Comparison of ENCODE assay signal across 8 cellular contexts in the genomic region with DNA sequence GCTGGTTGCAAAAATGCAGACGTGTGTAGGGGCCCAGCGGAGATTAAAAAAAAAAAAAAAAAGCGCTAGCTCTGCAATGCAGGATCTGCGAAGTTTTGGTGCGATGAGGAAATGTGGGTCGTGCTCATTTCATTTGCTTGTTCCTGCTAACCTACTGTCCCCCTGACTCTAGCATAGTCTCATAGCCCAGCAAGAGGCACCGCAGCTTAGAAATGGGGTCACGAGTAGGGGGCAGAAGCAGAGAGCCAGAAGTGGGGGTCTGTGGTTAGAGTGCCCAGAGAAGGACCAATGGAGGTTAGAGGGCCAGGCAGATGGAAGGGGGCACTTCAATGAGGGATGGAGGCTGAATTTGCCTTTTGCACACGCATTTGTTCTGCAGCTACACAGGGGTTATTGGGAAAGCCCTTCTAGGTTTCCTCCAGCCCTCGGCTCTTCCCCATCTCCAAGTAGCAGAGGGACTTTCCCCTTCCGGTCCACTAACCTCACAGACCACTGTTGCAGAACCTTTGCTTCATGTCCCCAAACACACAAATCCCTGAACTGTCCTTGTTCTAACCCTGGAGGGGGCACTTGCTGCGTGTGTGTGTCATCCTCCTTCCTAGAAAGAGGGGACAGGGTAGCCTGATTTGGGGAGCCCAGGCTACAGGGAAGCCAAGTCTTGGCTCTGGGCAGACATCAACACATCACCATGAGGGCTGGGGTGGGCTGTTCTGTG. TPM values are rescaled to one million over a fixed set of nuclear protein-coding genes. Genes with fewer than 3 reads are reported as not detected.
A peak's percentile ranks its signal among the peaks of the same experiment; 100 is the strongest.
DNase-seq lines count a peak whose midpoint lies in the region; ATAC-seq and TF ChIP-seq lines count a peak whose summit lies in the region.

No MANE protein-coding gene starts in this region.

- H3K9me3 Mint-ChIP-seq in HFFc6, result no peaks in the 10 kb centered on the region
- no peaks in the 10 kb centered on the region for H3K9me3 Mint-ChIP-seq in activated CD8-positive, alpha-beta T cell treated with anti-CD3 and anti-CD28 coated beads, Interleukin-2, amount 10 ng/mL, durations not matched to agents 7 days and 5 days (ENCODE audit: insufficient read depth)
- H3K9me3 Mint-ChIP-seq in immature natural killer cell, result no peaks in the 10 kb centered on the region
- no peaks in the 10 kb centered on the region for H3K9me3 Mint-ChIP-seq in stimulated activated naive B cell treated with anti-CD40 and anti-IgM and Interleukin-4, amounts not matched to agents 10 μg/mL and 1 μg/mL and 100 μg/mL, for 72 hours

- CTCF ChIA-PET in activated CD8-positive, alpha-beta T cell treated with anti-CD3 and anti-CD28 coated beads, Interleukin-2, amount 10 ng/mL, durations not matched to agents 7 days and 5 days (lab: Charles Lee), result interaction anchor here (0.7 to 2.9 kb wide), 5 partner anchors 32 to 80 kb away, joined by 3 to 15 read pairs (median 3); a partner anchor contains a TSS

- H3K36me3 Mint-ChIP-seq in HFFc6 (ENCODE audit: low read depth) (no peaks in the 10 kb centered on the region), immature natural killer cell (no peaks in the 10 kb centered on the region)
- H3K36me3 Mint-ChIP-seq in activated CD8-positive, alpha-beta T cell treated with anti-CD3 and anti-CD28 coated beads, Interleukin-2, amount 10 ng/mL, durations not matched to agents 7 days and 5 days (ENCODE audit: low read depth), result no peaks in the 10 kb centered on the region
- H3K36me3 Mint-ChIP-seq in stimulated activated naive B cell treated with anti-CD40 and anti-IgM and Interleukin-4, amounts not matched to agents 10 μg/mL and 1 μg/mL and 100 μg/mL, for 72 hours, result no peaks in the 10 kb centered on the region

- H3K27me3 Mint-ChIP-seq in HFFc6 (ENCODE audit: insufficient read depth) (peaks cover 9% of the 10 kb centered on the region), immature natural killer cell (ENCODE audit: low read depth in 3 of 3) (peaks cover 13 to 14% (median 14%) of the 10 kb centered on the region in 3 donors)
- no peaks in the 10 kb centered on the region for H3K27me3 Mint-ChIP-seq in activated CD8-positive, alpha-beta T cell treated with anti-CD3 and anti-CD28 coated beads, Interleukin-2, amount 10 ng/mL, durations not matched to agents 7 days and 5 days (ENCODE audit: low read depth)
- no peaks in the 10 kb centered on the region for H3K27me3 Mint-ChIP-seq in stimulated activated naive B cell treated with anti-CD40 and anti-IgM and Interleukin-4, amounts not matched to agents 10 μg/mL and 1 μg/mL and 100 μg/mL, for 72 hours

- H3K4me1 Mint-ChIP-seq in HFFc6 (ENCODE audit: low read depth) (peaks cover 79% of the 10 kb centered on the region), immature natural killer cell (peaks cover 89 to 92% of the 10 kb centered on the region in 2 donors)
- H3K4me1 Mint-ChIP-seq in activated CD8-positive, alpha-beta T cell treated with anti-CD3 and anti-CD28 coated beads, Interleukin-2, amount 10 ng/mL, durations not matched to agents 7 days and 5 days (ENCODE audit: low read depth), result peaks cover 96% of the 10 kb centered on the region
- H3K4me1 Mint-ChIP-seq in stimulated activated naive B cell treated with anti-CD40 and anti-IgM and Interleukin-4, amounts not matched to agents 10 μg/mL and 1 μg/mL and 100 μg/mL, for 72 hours, result peaks cover 51 to 52% of the 10 kb centered on the region in 2 donors

- DNase-seq in HFFc6 (no peak), immature natural killer cell (peak; percentile 54 to 71 (median 62)), NCI-H1694 treated with DMSO at 0.1 percent for 48 hours (lab: John Stamatoyannopoulos, UW) (no peak), NCI-H446 treated with DMSO at 0.1 percent for 48 hours (lab: John Stamatoyannopoulos, UW) (no peak), NCI-H1048 (lab: John Stamatoyannopoulos, UW) (no peak)
- peak; percentile 27 for DNase-seq in activated CD8-positive, alpha-beta T cell treated with anti-CD3 and anti-CD28 coated beads, Interleukin-2, amount 10 ng/mL, durations not matched to agents 7 days and 5 days
- DNase-seq in stimulated activated naive B cell treated with anti-CD40 and anti-IgM and Interleukin-4, amounts not matched to agents 10 μg/mL and 1 μg/mL and 100 μg/mL, for 72 hours, result no peak

- H3K4me3 Mint-ChIP-seq in HFFc6, result peak overlapping the region; percentile 80
- peak overlapping the region; percentile 51 for H3K4me3 Mint-ChIP-seq in activated CD8-positive, alpha-beta T cell treated with anti-CD3 and anti-CD28 coated beads, Interleukin-2, amount 10 ng/mL, durations not matched to agents 7 days and 5 days
- peak overlapping the region; percentile 61 to 83 (median 78) for H3K4me3 Mint-ChIP-seq in immature natural killer cell
- H3K4me3 Mint-ChIP-seq in stimulated activated naive B cell treated with anti-CD40 and anti-IgM and Interleukin-4, amounts not matched to agents 10 μg/mL and 1 μg/mL and 100 μg/mL, for 72 hours, result peak overlapping the region; percentile 73 to 75

- no peak for TF ChIP-seq CTCF in HFFc6 (IDR thresholded peaks at IDR 0.05)

- H3K27ac Mint-ChIP-seq in HFFc6 (peak overlapping the region; percentile 99), immature natural killer cell (peak overlapping the region; percentile 96 to 99 (median 98))
- H3K27ac Mint-ChIP-seq in activated CD8-positive, alpha-beta T cell treated with anti-CD3 and anti-CD28 coated beads, Interleukin-2, amount 10 ng/mL, durations not matched to agents 7 days and 5 days, result peak overlapping the region; percentile 87
- peak overlapping the region; percentile 93 for H3K27ac Mint-ChIP-seq in stimulated activated naive B cell treated with anti-CD40 and anti-IgM and Interleukin-4, amounts not matched to agents 10 μg/mL and 1 μg/mL and 100 μg/mL, for 72 hours

- ATAC-seq in activated CD8-positive, alpha-beta T cell treated with anti-CD3 and anti-CD28 coated beads, Interleukin-2, amount 10 ng/mL, durations not matched to agents 7 days and 5 days, result peak; percentile 11
- ATAC-seq in stimulated activated naive B cell treated with anti-CD40 and anti-IgM and Interleukin-4, amounts not matched to agents 10 μg/mL and 1 μg/mL and 100 μg/mL, for 72 hours (replicated peaks), result peak; percentile 43 to 50
- no peak for ATAC-seq in HG03045 (IDR thresholded peaks at IDR 0.05; ENCODE audit: unreplicated experiment)

- POLR2A ChIA-PET in activated CD8-positive, alpha-beta T cell treated with anti-CD3 and anti-CD28 coated beads, Interleukin-2, amount 10 ng/mL, durations not matched to agents 7 days and 5 days (lab: Charles Lee), result interaction anchor here (1.4 kb wide), 1 partner anchor 16 kb away, joined by 7 read pairs; no protein-coding TSS in a partner anchor

RNA-seq across cellular contexts. Expression of a gene that starts 7.0 kb away (rescaled TPM):
- 10 to 100 TPM; 11.2 to 15.8 (median 15.1) TPM for total RNA-seq in HFFc6 (2021; fragmentation: NEBNext Ultra II Directional; extraction: Animal tissue kit (Norgen Biotek cat#: 25700))
- total RNA-seq in activated CD8-positive, alpha-beta T cell treated with anti-CD3 and anti-CD28 coated beads, Interleukin-2, amount 10 ng/mL, durations not matched to agents 7 days and 5 days, result 1 to 10 TPM; 4.1 to 4.9 TPM
- 1 to 10 TPM in 1 of 3 donors, under 1 TPM in 1, not detected in 1; 0.49 to 2.8 TPM for polyA plus RNA-seq in immature natural killer cell

RNA-seq across cellular contexts. Expression of a gene that starts 14.3 kb away (rescaled TPM):
- total RNA-seq in HFFc6 (2021; fragmentation: NEBNext Ultra II Directional; extraction: Animal tissue kit (Norgen Biotek cat#: 25700)), result 10 to 100 TPM; 61.2 to 67.8 (median 65.5) TPM
- 10 to 100 TPM; 80.5 to 83.2 TPM for total RNA-seq in activated CD8-positive, alpha-beta T cell treated with anti-CD3 and anti-CD28 coated beads, Interleukin-2, amount 10 ng/mL, durations not matched to agents 7 days and 5 days
- polyA plus RNA-seq in immature natural killer cell, result 10 to 100 TPM in 2 of 3 donors, 1 to 10 TPM in 1; 5.6 to 16.2 (median 11.1) TPM

RNA-seq across cellular contexts. Expression of a gene that starts 32.9 kb away (rescaled TPM):
- total RNA-seq in HFFc6 (2021; fragmentation: NEBNext Ultra II Directional; extraction: Animal tissue kit (Norgen Biotek cat#: 25700)), result 10 to 100 TPM; 49.5 to 67.7 (median 62.0) TPM
- 10 to 100 TPM; 66.2 to 67.7 TPM for total RNA-seq in activated CD8-positive, alpha-beta T cell treated with anti-CD3 and anti-CD28 coated beads, Interleukin-2, amount 10 ng/mL, durations not matched to agents 7 days and 5 days
- polyA plus RNA-seq in immature natural killer cell, result 10 to 100 TPM; 24.5 to 53.5 (median 27.7) TPM

RNA-seq across cellular contexts. Expression of a gene that starts 44.7 kb away (rescaled TPM):
- 10 to 100 TPM; 29.3 to 33.7 (median 30.7) TPM for total RNA-seq in HFFc6 (2021; fragmentation: NEBNext Ultra II Directional; extraction: Animal tissue kit (Norgen Biotek cat#: 25700))
- 1 to 10 TPM; 8.7 to 9.7 TPM for total RNA-seq in activated CD8-positive, alpha-beta T cell treated with anti-CD3 and anti-CD28 coated beads, Interleukin-2, amount 10 ng/mL, durations not matched to agents 7 days and 5 days
- polyA plus RNA-seq in immature natural killer cell, result 10 to 100 TPM in 1 of 3 donors, 1 to 10 TPM in 2; 5.0 to 15.0 (median 8.0) TPM

RNA-seq across cellular contexts. Expression of a gene that starts 53.2 kb away (rescaled TPM):
- 10 to 100 TPM; 60.9 to 72.8 (median 65.3) TPM for total RNA-seq in HFFc6 (2021; fragmentation: NEBNext Ultra II Directional; extraction: Animal tissue kit (Norgen Biotek cat#: 25700))
- 10 to 100 TPM; 93.4 to 96.7 TPM for total RNA-seq in activated CD8-positive, alpha-beta T cell treated with anti-CD3 and anti-CD28 coated beads, Interleukin-2, amount 10 ng/mL, durations not matched to agents 7 days and 5 days
- 10 to 100 TPM; 34.8 to 75.8 (median 53.2) TPM for polyA plus RNA-seq in immature natural killer cell

Comparison
In these comparisons a context has a peak if more than half of its experiments do, and no peak if none do; other contexts are left out.
1. DNase-seq: peak in activated CD8-positive, alpha-beta T cell treated with anti-CD3 and anti-CD28 coated beads, Interleukin-2, amount 10 ng/mL, durations not matched to agents 7 days and 5 days (single experiment) and immature natural killer cell (3 of 3); none in HFFc6 (single experiment), stimulated activated naive B cell treated with anti-CD40 and anti-IgM and Interleukin-4, amounts not matched to agents 10 μg/mL and 1 μg/mL and 100 μg/mL, for 72 hours (single experiment), NCI-H1694 treated with DMSO at 0.1 percent for 48 hours (single experiment), NCI-H446 treated with DMSO at 0.1 percent for 48 hours (single experiment) and NCI-H1048 (single experiment).
2. Peak in every context shown above with its lines, with median percentiles within 50 percentile points of each other: H3K27ac Mint-ChIP-seq and H3K4me3 Mint-ChIP-seq.